Comparison of ENCODE assay signal across 8 cellular contexts in the genomic region with DNA sequence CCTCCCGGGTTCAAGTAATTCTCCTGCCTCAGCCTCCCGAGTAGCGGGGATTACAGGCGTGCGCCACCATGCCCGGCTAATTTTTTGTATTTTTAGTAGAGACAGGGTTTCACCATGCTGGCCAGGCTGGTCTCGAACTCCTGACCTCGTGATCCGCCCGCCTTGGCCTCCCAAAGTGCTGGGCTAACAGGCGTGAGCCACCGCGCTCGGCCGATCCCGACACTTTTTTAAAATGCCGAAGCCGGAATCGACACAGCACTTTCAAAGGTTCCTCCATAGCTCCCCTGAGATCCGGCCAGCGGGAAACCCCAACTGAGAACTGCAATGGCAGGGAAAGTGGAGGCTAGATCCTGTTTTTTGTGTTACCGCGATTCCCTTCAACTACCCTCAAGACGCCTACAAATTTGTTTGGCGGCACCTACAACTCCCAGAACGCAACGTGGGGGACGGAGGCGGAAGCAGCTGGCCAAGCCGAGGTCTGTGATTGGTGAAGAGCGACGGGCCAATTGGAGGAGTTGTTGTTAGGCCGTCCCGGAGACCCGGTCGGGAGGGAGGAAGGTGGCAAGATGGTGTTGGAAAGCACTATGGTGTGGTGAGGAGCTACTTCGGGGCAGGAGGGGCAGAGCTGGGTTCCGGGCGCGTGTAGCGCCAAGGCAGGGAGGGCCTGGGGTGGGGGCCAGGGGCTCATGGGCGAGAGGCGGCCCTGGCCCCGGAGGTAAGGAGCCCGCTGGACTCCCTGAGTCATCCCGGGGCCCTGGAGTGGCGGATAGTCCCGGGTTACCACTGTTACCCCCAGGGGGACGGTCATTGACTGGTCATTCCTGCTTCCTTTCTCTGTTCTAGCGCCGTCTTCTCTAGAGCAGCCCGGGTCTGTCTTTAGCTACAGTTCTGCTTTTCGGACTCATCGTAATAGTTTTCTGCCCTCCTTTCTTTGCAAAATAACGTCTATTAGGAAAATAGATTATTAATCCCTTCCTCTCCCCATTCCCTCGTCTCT. TPM values are rescaled to one million over a fixed set of nuclear protein-coding genes. Genes with fewer than 3 reads are reported as not detected.
A peak's percentile ranks its signal among the peaks of the same experiment; 100 is the strongest.
DNase-seq lines count a peak whose midpoint lies in the region; TF ChIP-seq lines count a peak whose summit lies in the region.

A gene (plus strand): TSS at position 518 of the 997 bp plus-strand sequence. CDS start 49 bp downstream, at position 567.

- H3K9me3 ChIP-seq in SK-N-SH (no peaks in the 10 kb centered on the region), suprapubic skin (no peaks in the 10 kb centered on the region)

- 19% methylated on average over 48 of the region's 56 CpGs for WGBS in SK-N-SH (ENCODE audit: low lambda C conversion rate)
- WGBS in suprapubic skin: 17% methylated on average over 51 of the region's 56 CpGs

- TF ChIP-seq POLR2A in suprapubic skin (IDR thresholded peaks at IDR 0.05): peak in 1 of 2 donors; percentile 68

- peak within 1 kb of the TSS; percentile 84 for H3K4me2 ChIP-seq in SK-N-SH

- H3K27ac ChIP-seq in SK-N-SH (ENCODE audit: low read depth in 2 of 2, low read length in 1 of 2) (peak within 1 kb of the TSS; percentile 72 to 87), suprapubic skin (peak within 1 kb of the TSS; percentile 91)

- TF ChIP-seq EP300 in SK-N-SH (IDR thresholded peaks at IDR 0.05; ENCODE audit: borderline replicate concordance in 1 of 2, low read depth in 1 of 2, low read length in 1 of 2) (no peak), suprapubic skin (IDR thresholded peaks at IDR 0.05) (no peak)

- peak within 1 kb of the TSS; percentile 85 for H3K9ac ChIP-seq in SK-N-SH

- peak; percentile 84 for DNase-seq in GM04503 (ENCODE audit: low read depth)
- DNase-seq in HFFc6: peak; percentile 93
- peak; percentile 95 for DNase-seq in NCI-H1048 (lab: John Stamatoyannopoulos, UW)
- peak; percentile 97 for DNase-seq in SK-N-SH
- peak; percentile 92 for DNase-seq in activated naive CD4-positive, alpha-beta T cell treated with anti-CD3 and anti-CD28 coated beads, Interleukin-2, amount 50 U/mL, for 16 hours
- peak; percentile 96 for DNase-seq in globus pallidus (ENCODE audit: low spot score)
- peak; percentile 66 to 96 (median 92) for DNase-seq in nucleus accumbens (lab: John Stamatoyannopoulos, UW)
- DNase-seq in suprapubic skin (ENCODE audit: low spot score in 2 of 2): peak; percentile 97 to 98

- H3K4me1 ChIP-seq in SK-N-SH (ENCODE audit: control insufficient read depth in 1 of 2, insufficient read depth in 2 of 2, low read depth in 1 of 2, low read length in 1 of 2): peaks cover 0 to 4% of the 10 kb centered on the region in 2 experiments; a peak in 1 of 4 replicates
- H3K4me1 ChIP-seq in suprapubic skin: peaks cover 22% of the 10 kb centered on the region

- CTCF ChIA-PET in SK-N-SH (lab: Yijun Ruan, JAX): interaction anchor here (0.9 to 1.6 kb wide), 3 partner anchors 18 to 86 kb away, joined by 4 to 6 read pairs (median 5); a partner anchor contains a TSS

- H3K27ac Mint-ChIP-seq in HFFc6: peak within 1 kb of the TSS; percentile 99

- peaks cover 18% of the 10 kb centered on the region for H3K4me1 Mint-ChIP-seq in HFFc6 (ENCODE audit: low read depth)

- H3K36me3 Mint-ChIP-seq in HFFc6 (ENCODE audit: low read depth): peaks cover 20% of the 10 kb centered on the region

- no peaks in the 10 kb centered on the region for H3K9me2 ChIP-seq in SK-N-SH

- H3K36me3 ChIP-seq in SK-N-SH (replicated peaks in 1 of 2; ENCODE audit: control insufficient read depth in 1 of 2, insufficient read depth in 2 of 2, low read length in 1 of 2): peaks cover 8 to 18% of the 10 kb centered on the region in 2 experiments
- H3K36me3 ChIP-seq in suprapubic skin: peaks cover 5% of the 10 kb centered on the region

- POLR2A ChIA-PET in SK-N-SH (lab: Yijun Ruan, JAX): interaction anchor here (0.5 to 1.8 kb wide), 10 partner anchors 8 to 566 kb away, joined by 3 to 11 read pairs (median 3); a partner anchor contains a TSS

- TF ChIP-seq CTCF in HFFc6 (IDR thresholded peaks at IDR 0.05): no peak
- TF ChIP-seq CTCF in SK-N-SH (IDR thresholded peaks at IDR 0.05): no peak
- TF ChIP-seq CTCF in suprapubic skin (IDR thresholded peaks at IDR 0.05): peak in 1 of 2 donors; percentile 7

- H3K27me3 Mint-ChIP-seq in HFFc6 (ENCODE audit: insufficient read depth): peaks cover 6% of the 10 kb centered on the region

- H3K4me3 ChIP-seq in SK-N-SH (ENCODE audit: low read depth in 2 of 2, low read length in 1 of 2): peak within 1 kb of the TSS; percentile 58 to 76
- peak within 1 kb of the TSS; percentile 84 for H3K4me3 ChIP-seq in suprapubic skin

- no peak for TF ChIP-seq RAD21 in SK-N-SH (IDR thresholded peaks at IDR 0.05; ENCODE audit: low read length)

- peaks cover 15% of the 10 kb centered on the region; the same call in 1 of the 2 replicates for H4K20me1 ChIP-seq in SK-N-SH (ENCODE audit: insufficient read depth)

- peaks cover 5% of the 10 kb centered on the region; the same call in 1 of the 2 replicates for H3K9me3 Mint-ChIP-seq in HFFc6

- H3F3A ChIP-seq in SK-N-SH (replicated peaks; ENCODE audit: insufficient read depth): peaks cover 54% of the 10 kb centered on the region

- H3K27me3 ChIP-seq in SK-N-SH (ENCODE audit: insufficient read depth) (no peaks in the 10 kb centered on the region), suprapubic skin (no peaks in the 10 kb centered on the region)

- peak within 1 kb of the TSS; percentile 97 for H3K4me3 Mint-ChIP-seq in HFFc6

- peak within 1 kb of the TSS; percentile 97 for H2AFZ ChIP-seq in SK-N-SH (ENCODE audit: low read depth)

- H3K79me2 ChIP-seq in SK-N-SH (ENCODE audit: insufficient read depth): peaks cover 51% of the 10 kb centered on the region

TF ChIP-seq in SK-N-SH, 30 proteins besides CTCF, POLR2A, EP300 and RAD21 (continues in another document):
- TF ChIP-seq ELF1 (IDR thresholded peaks at IDR 0.05) (peak; percentile 94), GABPA (IDR thresholded peaks at IDR 0.05; ENCODE audit: low read depth) (peak; percentile 86), NFIC (IDR thresholded peaks at IDR 0.05; ENCODE audit: borderline replicate concordance) (no peak), RFX5 (IDR thresholded peaks at IDR 0.05; ENCODE audit: low read length) (peak; percentile 73; the same call in 1 of the 2 replicates), MXI1 (IDR thresholded peaks at IDR 0.05; ENCODE audit: low read depth, low read length) (peak; percentile 43), SIN3A (IDR thresholded peaks at IDR 0.05; ENCODE audit: borderline replicate concordance, low read depth, low read length) (0 out of 2 replicates have a peak, but pooled peaks have one; percentile 46), RXRA (IDR thresholded peaks at IDR 0.05; ENCODE audit: borderline replicate concordance, low read depth) (no peak), CHD2 (IDR thresholded peaks at IDR 0.05; ENCODE audit: low read length, partially characterized antibody) (peak; percentile 94), YY1 (IDR thresholded peaks at IDR 0.05; ENCODE audit: low read depth) (peak; percentile 85), JUND (IDR thresholded peaks at IDR 0.05) (no peak)
- TF ChIP-seq, protein P1, sequence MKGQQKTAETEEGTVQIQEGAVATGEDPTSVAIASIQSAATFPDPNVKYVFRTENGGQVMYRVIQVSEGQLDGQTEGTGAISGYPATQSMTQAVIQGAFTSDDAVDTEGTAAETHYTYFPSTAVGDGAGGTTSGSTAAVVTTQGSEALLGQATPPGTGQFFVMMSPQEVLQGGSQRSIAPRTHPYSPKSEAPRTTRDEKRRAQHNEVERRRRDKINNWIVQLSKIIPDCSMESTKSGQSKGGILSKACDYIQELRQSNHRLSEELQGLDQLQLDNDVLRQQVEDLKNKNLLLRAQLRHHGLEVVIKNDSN (IDR thresholded peaks at IDR 0.05; ENCODE audit: borderline replicate concordance, low read depth): peak; percentile 62; the same call in 1 of the 2 replicates
- TF ChIP-seq, protein P2, sequence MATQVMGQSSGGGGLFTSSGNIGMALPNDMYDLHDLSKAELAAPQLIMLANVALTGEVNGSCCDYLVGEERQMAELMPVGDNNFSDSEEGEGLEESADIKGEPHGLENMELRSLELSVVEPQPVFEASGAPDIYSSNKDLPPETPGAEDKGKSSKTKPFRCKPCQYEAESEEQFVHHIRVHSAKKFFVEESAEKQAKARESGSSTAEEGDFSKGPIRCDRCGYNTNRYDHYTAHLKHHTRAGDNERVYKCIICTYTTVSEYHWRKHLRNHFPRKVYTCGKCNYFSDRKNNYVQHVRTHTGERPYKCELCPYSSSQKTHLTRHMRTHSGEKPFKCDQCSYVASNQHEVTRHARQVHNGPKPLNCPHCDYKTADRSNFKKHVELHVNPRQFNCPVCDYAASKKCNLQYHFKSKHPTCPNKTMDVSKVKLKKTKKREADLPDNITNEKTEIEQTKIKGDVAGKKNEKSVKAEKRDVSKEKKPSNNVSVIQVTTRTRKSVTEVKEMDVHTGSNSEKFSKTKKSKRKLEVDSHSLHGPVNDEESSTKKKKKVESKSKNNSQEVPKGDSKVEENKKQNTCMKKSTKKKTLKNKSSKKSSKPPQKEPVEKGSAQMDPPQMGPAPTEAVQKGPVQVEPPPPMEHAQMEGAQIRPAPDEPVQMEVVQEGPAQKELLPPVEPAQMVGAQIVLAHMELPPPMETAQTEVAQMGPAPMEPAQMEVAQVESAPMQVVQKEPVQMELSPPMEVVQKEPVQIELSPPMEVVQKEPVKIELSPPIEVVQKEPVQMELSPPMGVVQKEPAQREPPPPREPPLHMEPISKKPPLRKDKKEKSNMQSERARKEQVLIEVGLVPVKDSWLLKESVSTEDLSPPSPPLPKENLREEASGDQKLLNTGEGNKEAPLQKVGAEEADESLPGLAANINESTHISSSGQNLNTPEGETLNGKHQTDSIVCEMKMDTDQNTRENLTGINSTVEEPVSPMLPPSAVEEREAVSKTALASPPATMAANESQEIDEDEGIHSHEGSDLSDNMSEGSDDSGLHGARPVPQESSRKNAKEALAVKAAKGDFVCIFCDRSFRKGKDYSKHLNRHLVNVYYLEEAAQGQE (IDR thresholded peaks at IDR 0.05; ENCODE audit: low read depth, low read length): 0 out of 2 replicates have a peak, but pooled peaks have one; percentile 16
- TF ChIP-seq, protein P3, sequence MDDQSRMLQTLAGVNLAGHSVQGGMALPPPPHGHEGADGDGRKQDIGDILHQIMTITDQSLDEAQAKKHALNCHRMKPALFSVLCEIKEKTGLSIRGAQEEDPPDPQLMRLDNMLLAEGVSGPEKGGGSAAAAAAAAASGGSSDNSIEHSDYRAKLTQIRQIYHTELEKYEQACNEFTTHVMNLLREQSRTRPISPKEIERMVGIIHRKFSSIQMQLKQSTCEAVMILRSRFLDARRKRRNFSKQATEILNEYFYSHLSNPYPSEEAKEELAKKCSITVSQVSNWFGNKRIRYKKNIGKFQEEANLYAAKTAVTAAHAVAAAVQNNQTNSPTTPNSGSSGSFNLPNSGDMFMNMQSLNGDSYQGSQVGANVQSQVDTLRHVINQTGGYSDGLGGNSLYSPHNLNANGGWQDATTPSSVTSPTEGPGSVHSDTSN (IDR thresholded peaks at IDR 0.05): peak; percentile 58

RNA-seq across cellular contexts. Expression of the gene that starts here (rescaled TPM):
- 100 to 1,000 TPM; 194 to 228 (median 217) TPM for total RNA-seq in HFFc6 (2021; fragmentation: NEBNext Ultra II Directional; extraction: Animal tissue kit (Norgen Biotek cat#: 25700))
- polyA plus RNA-seq in SK-N-SH (2012; rRNA removed): 419 and 518 TPM in 2 replicates
- 388 and 427 TPM in 2 replicates for polyA plus RNA-seq in SK-N-SH (2012; cell fraction: cytosol; rRNA removed)
- 294 and 298 TPM in 2 replicates for polyA plus RNA-seq in SK-N-SH (2012; cell fraction: nucleus; rRNA removed)
- total RNA-seq in suprapubic skin: 100 to 1,000 TPM; 101 to 133 (median 119) TPM

Comparison
In these comparisons a context has a peak if more than half of its experiments do, and no peak if none do; other contexts are left out.
1. Peak in every context shown above with its lines: DNase-seq, H3K4me3 ChIP-seq and H3K27ac ChIP-seq.